1 cellular context compared by ENCODE assay signal in the genomic region with DNA sequence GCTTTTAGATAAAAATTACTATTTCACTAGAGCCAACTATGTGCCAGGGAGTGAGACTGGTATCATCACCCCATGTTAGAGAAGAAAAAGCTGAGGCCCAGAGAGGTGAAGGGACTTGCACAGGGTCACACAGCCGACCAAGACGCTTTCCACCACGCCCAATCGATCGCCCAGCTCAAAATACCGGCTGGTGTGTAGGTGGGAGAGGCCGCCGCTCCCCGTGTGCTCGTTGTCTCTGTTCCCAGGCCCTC.
TF ChIP-seq lines count a peak whose summit lies in the region.

No MANE protein-coding gene starts in this region.

TF ChIP-seq in SK-N-SH, 30 proteins besides CTCF, POLR2A, EP300 and RAD21 (continued from another document):
- TF ChIP-seq, protein P1, sequence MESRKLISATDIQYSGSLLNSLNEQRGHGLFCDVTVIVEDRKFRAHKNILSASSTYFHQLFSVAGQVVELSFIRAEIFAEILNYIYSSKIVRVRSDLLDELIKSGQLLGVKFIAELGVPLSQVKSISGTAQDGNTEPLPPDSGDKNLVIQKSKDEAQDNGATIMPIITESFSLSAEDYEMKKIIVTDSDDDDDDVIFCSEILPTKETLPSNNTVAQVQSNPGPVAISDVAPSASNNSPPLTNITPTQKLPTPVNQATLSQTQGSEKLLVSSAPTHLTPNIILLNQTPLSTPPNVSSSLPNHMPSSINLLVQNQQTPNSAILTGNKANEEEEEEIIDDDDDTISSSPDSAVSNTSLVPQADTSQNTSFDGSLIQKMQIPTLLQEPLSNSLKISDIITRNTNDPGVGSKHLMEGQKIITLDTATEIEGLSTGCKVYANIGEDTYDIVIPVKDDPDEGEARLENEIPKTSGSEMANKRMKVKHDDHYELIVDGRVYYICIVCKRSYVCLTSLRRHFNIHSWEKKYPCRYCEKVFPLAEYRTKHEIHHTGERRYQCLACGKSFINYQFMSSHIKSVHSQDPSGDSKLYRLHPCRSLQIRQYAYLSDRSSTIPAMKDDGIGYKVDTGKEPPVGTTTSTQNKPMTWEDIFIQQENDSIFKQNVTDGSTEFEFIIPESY (IDR thresholded peaks at IDR 0.05; ENCODE audit: borderline replicate concordance, low read depth): no peak
